23 cellular contexts compared by ENCODE assay signal in genomic region chr17:65042911-65043310, GRCh38. TPM values are rescaled to one million over a fixed set of nuclear protein-coding genes. Genes with fewer than 3 reads are reported as not detected.
DNase-seq lines count a peak whose midpoint lies in the region; ATAC-seq and TF ChIP-seq lines count a peak whose summit lies in the region.
"Had no signal": no experiment of that assay in that cellular context is flagged by ENCODE, and none has a peak within 500 bp of the region (broad histone marks: within the 10 kb centered on the region; RNA-seq: fewer than 3 reads in every experiment).

No MANE protein-coding gene starts in this region.

- H3K27me3 Mint-ChIP-seq in stimulated activated naive CD8-positive, alpha-beta T cell treated with anti-CD3 and anti-CD28 coated beads, Interleukin-15, Interleukin-2, amounts not matched to agents 100 ng/mL and 50 ng/mL, for 24 hours, result no peaks in the 10 kb centered on the region
- no peaks in the 10 kb centered on the region for H3K27me3 Mint-ChIP-seq in stimulated activated naive CD8-positive, alpha-beta T cell treated with anti-CD3 and anti-CD28 coated beads, Interleukin-15, amount 100 ng/mL, for 72 hours
- no peaks in the 10 kb centered on the region for H3K27me3 Mint-ChIP-seq in T-helper 17 cell
- H3K27me3 Mint-ChIP-seq in endothelial cell (ENCODE audit: unreplicated experiment), result peaks cover 1% of the 10 kb centered on the region
- H3K27me3 Mint-ChIP-seq: activated CD4-positive, alpha-beta memory T cell treated with anti-CD3 and anti-CD28 coated beads for 36 hours had no signal

- no peak overlapping the region for H3K4me3 Mint-ChIP-seq in stimulated activated naive CD8-positive, alpha-beta T cell treated with anti-CD3 and anti-CD28 coated beads, Interleukin-15, Interleukin-2, amounts not matched to agents 100 ng/mL and 50 ng/mL, for 24 hours
- no peak overlapping the region for H3K4me3 Mint-ChIP-seq in stimulated activated naive CD8-positive, alpha-beta T cell treated with anti-CD3 and anti-CD28 coated beads, Interleukin-15, amount 100 ng/mL, for 72 hours
- no peak overlapping the region for H3K4me3 Mint-ChIP-seq in T-helper 17 cell
- no peak overlapping the region for H3K4me3 Mint-ChIP-seq in endothelial cell (ENCODE audit: unreplicated experiment)

- H3K36me3 Mint-ChIP-seq in stimulated activated naive CD8-positive, alpha-beta T cell treated with anti-CD3 and anti-CD28 coated beads, Interleukin-15, Interleukin-2, amounts not matched to agents 100 ng/mL and 50 ng/mL, for 24 hours (ENCODE audit: low read depth), result peaks cover 72% of the 10 kb centered on the region
- H3K36me3 Mint-ChIP-seq in T-helper 17 cell (ENCODE audit: low read depth), result peaks cover 5% of the 10 kb centered on the region
- H3K36me3 Mint-ChIP-seq in endothelial cell (ENCODE audit: low read depth, unreplicated experiment), result peaks cover 13% of the 10 kb centered on the region

- no peaks in the 10 kb centered on the region for H3K9me3 ChIP-seq in T-helper 17 cell (ENCODE audit: control insufficient read depth, low read length, poor library complexity, severe bottlenecking)
- H3K9me3 ChIP-seq: left ventricle myocardium inferior, ovary, tibial artery had no signal

- H3K4me1 Mint-ChIP-seq in stimulated activated naive CD8-positive, alpha-beta T cell treated with anti-CD3 and anti-CD28 coated beads, Interleukin-15, Interleukin-2, amounts not matched to agents 100 ng/mL and 50 ng/mL, for 24 hours (ENCODE audit: low read depth), result peaks cover 89% of the 10 kb centered on the region
- peaks cover 60% of the 10 kb centered on the region for H3K4me1 Mint-ChIP-seq in stimulated activated naive CD8-positive, alpha-beta T cell treated with anti-CD3 and anti-CD28 coated beads, Interleukin-15, amount 100 ng/mL, for 72 hours
- H3K4me1 Mint-ChIP-seq in T-helper 17 cell (peaks cover 47% of the 10 kb centered on the region), endothelial cell (ENCODE audit: unreplicated experiment) (peaks cover 10% of the 10 kb centered on the region)

- peak overlapping the region; percentile 29 for H3K27ac Mint-ChIP-seq in stimulated activated naive CD8-positive, alpha-beta T cell treated with anti-CD3 and anti-CD28 coated beads, Interleukin-15, Interleukin-2, amounts not matched to agents 100 ng/mL and 50 ng/mL, for 24 hours
- no peak overlapping the region for H3K27ac Mint-ChIP-seq in stimulated activated naive CD8-positive, alpha-beta T cell treated with anti-CD3 and anti-CD28 coated beads, Interleukin-15, amount 100 ng/mL, for 72 hours
- H3K27ac Mint-ChIP-seq in T-helper 17 cell, result peak overlapping the region; percentile 98
- H3K27ac Mint-ChIP-seq in endothelial cell (ENCODE audit: unreplicated experiment), result peak overlapping the region; percentile 11

- no peaks in the 10 kb centered on the region for H3K9me3 Mint-ChIP-seq in stimulated activated naive CD8-positive, alpha-beta T cell treated with anti-CD3 and anti-CD28 coated beads, Interleukin-15, Interleukin-2, amounts not matched to agents 100 ng/mL and 50 ng/mL, for 24 hours
- no peaks in the 10 kb centered on the region for H3K9me3 Mint-ChIP-seq in stimulated activated naive CD8-positive, alpha-beta T cell treated with anti-CD3 and anti-CD28 coated beads, Interleukin-15, amount 100 ng/mL, for 72 hours
- no peaks in the 10 kb centered on the region for H3K9me3 Mint-ChIP-seq in endothelial cell (ENCODE audit: unreplicated experiment)
- H3K9me3 Mint-ChIP-seq: activated CD4-positive, alpha-beta memory T cell treated with anti-CD3 and anti-CD28 coated beads for 36 hours had no signal

- no peak for ATAC-seq in stimulated activated naive CD8-positive, alpha-beta T cell treated with anti-CD3 and anti-CD28 coated beads, Interleukin-15, amount 100 ng/mL, for 72 hours
- ATAC-seq in T-helper 17 cell, result no peak
- ATAC-seq in GM19324 (IDR thresholded peaks at IDR 0.05; ENCODE audit: low FRiP score, unreplicated experiment), result no peak
- ATAC-seq: Panc1 had no signal

- DNase-seq in stimulated activated naive CD8-positive, alpha-beta T cell treated with anti-CD3 and anti-CD28 coated beads, Interleukin-15, amount 100 ng/mL, for 72 hours, result no peak
- DNase-seq in T-helper 17 cell, result no peak
- no peak for DNase-seq in endothelial cell (ENCODE audit: low spot score)
- no peak for DNase-seq in OCI-M1 (lab: John Stamatoyannopoulos, UW)
- DNase-seq in activated CD8-positive, alpha-beta memory T cell treated with anti-CD3 and anti-CD28 coated beads, Interleukin-2, amount 50 U/mL, for 4 hours, result no peak
- DNase-seq: ACHN; activated CD4-positive, CD25-positive, alpha-beta regulatory T cell; activated CD8-positive, alpha-beta memory T cell treated with anti-CD3 and anti-CD28 coated beads, Interleukin-2, amount 50 U/mL, for 48 hours; Calu3; DND-41; IMR-90; left ventricle myocardium inferior; NCI-H1105; NCI-H1930; NCI-H526; NK-92 treated with Interleukin-12 subunit alpha and Interleukin-12 subunit beta, amount 100 ng/mL, for 24 hours; ovary; SHP77 treated with DMSO at 0.1 percent for 48 hours; tibial artery had no signal

- TF ChIP-seq CTCF in endothelial cell (IDR thresholded peaks at IDR 0.05; ENCODE audit: unreplicated experiment), result no peak

RNA-seq across cellular contexts. Expression of gene GNA13, which starts 13.6 kb away (rescaled TPM):
- total RNA-seq in T-helper 17 cell (100 to 1,000 TPM; 102 to 132 TPM), endothelial cell (ENCODE audit: unreplicated experiment) (70.0 TPM)

Comparison
In these comparisons a context has a peak if more than half of its experiments do, and no peak if none do; other contexts are left out.
1. H3K27ac Mint-ChIP-seq: peak in stimulated activated naive CD8-positive, alpha-beta T cell treated with anti-CD3 and anti-CD28 coated beads, Interleukin-15, Interleukin-2, amounts not matched to agents 100 ng/mL and 50 ng/mL, for 24 hours (single experiment), T-helper 17 cell (single experiment) and endothelial cell (single experiment); none in stimulated activated naive CD8-positive, alpha-beta T cell treated with anti-CD3 and anti-CD28 coated beads, Interleukin-15, amount 100 ng/mL, for 72 hours (0 of 2).